In the genomic region with DNA sequence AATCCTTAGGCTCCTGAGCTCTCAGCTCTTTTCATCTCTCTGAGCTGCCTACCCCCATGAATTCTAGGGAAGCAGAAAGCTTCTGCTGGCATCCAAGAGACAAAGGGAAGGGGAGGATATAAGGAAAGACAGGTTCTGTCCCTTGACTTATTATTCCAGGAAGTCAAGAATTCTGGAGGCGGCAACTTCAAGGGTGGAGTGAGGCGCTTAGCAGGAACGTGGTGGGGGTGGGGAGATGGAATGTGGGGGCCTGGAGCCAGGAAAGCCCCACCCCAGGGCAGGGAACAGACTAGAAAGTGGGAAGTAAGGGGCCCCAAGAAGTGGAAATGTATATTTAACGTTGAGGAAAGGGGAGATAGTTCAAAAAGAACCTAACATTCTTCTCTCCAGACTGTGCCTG, we compare ENCODE assay signal across 2 cellular contexts.
TF ChIP-seq lines count a peak whose summit lies in the region.

No MANE protein-coding gene starts in this region.

TF ChIP-seq in SK-N-SH, 30 proteins besides CTCF, POLR2A, EP300 and RAD21 (continued from another document):
- TF ChIP-seq YY1 (IDR thresholded peaks at IDR 0.05; ENCODE audit: low read depth) (no peak), FOXM1 (IDR thresholded peaks at IDR 0.05; ENCODE audit: low read depth) (no peak), EZH2phosphoT487 (IDR thresholded peaks at IDR 0.05; ENCODE audit: borderline replicate concordance, low read depth) (no peak), FOXJ3 (CRISPR knock-in tag; IDR thresholded peaks at IDR 0.05) (no peak), POLR2AphosphoS5 (IDR thresholded peaks at IDR 0.05; ENCODE audit: low read depth, low read length) (no peak), MEF2A (IDR thresholded peaks at IDR 0.05; ENCODE audit: borderline replicate concordance, low read depth) (no peak), JUND (IDR thresholded peaks at IDR 0.05) (no peak), RCOR1 (IDR thresholded peaks at IDR 0.05; ENCODE audit: low read length) (no peak), GATA2 (CRISPR knock-in tag; IDR thresholded peaks at IDR 0.05) (no peak), FOSL2 (IDR thresholded peaks at IDR 0.05; ENCODE audit: borderline replicate concordance, low read depth) (no peak)
- TF ChIP-seq, protein P1, sequence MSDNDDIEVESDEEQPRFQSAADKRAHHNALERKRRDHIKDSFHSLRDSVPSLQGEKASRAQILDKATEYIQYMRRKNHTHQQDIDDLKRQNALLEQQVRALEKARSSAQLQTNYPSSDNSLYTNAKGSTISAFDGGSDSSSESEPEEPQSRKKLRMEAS (IDR thresholded peaks at IDR 0.05; ENCODE audit: low read depth): no peak
- TF ChIP-seq, protein P2, sequence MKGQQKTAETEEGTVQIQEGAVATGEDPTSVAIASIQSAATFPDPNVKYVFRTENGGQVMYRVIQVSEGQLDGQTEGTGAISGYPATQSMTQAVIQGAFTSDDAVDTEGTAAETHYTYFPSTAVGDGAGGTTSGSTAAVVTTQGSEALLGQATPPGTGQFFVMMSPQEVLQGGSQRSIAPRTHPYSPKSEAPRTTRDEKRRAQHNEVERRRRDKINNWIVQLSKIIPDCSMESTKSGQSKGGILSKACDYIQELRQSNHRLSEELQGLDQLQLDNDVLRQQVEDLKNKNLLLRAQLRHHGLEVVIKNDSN (IDR thresholded peaks at IDR 0.05; ENCODE audit: borderline replicate concordance, low read depth): no peak
- TF ChIP-seq, protein P3, sequence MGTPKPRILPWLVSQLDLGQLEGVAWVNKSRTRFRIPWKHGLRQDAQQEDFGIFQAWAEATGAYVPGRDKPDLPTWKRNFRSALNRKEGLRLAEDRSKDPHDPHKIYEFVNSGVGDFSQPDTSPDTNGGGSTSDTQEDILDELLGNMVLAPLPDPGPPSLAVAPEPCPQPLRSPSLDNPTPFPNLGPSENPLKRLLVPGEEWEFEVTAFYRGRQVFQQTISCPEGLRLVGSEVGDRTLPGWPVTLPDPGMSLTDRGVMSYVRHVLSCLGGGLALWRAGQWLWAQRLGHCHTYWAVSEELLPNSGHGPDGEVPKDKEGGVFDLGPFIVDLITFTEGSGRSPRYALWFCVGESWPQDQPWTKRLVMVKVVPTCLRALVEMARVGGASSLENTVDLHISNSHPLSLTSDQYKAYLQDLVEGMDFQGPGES (IDR thresholded peaks at IDR 0.05; ENCODE audit: low read depth, low read length): no peak

TF ChIP-seq in SK-N-SH treated with all-trans-retinoic acid at 6 μM for 48 hours, 23 proteins besides CTCF, POLR2A, EP300 and RAD21 (continued from another document):
- TF ChIP-seq, protein P4, sequence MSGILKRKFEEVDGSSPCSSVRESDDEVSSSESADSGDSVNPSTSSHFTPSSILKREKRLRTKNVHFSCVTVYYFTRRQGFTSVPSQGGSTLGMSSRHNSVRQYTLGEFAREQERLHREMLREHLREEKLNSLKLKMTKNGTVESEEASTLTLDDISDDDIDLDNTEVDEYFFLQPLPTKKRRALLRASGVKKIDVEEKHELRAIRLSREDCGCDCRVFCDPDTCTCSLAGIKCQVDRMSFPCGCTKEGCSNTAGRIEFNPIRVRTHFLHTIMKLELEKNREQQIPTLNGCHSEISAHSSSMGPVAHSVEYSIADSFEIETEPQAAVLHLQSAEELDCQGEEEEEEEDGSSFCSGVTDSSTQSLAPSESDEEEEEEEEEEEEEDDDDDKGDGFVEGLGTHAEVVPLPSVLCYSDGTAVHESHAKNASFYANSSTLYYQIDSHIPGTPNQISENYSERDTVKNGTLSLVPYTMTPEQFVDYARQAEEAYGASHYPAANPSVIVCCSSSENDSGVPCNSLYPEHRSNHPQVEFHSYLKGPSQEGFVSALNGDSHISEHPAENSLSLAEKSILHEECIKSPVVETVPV (CRISPR knock-in tag; IDR thresholded peaks at IDR 0.05): no peak
- TF ChIP-seq CSDC2 (CRISPR knock-in tag; IDR thresholded peaks at IDR 0.05) (no peak), ZNF8 (CRISPR knock-in tag; IDR thresholded peaks at IDR 0.05) (no peak), ARNTL (CRISPR knock-in tag; IDR thresholded peaks at IDR 0.05; ENCODE audit: borderline replicate concordance, low read depth) (no peak), ISL1 (CRISPR knock-in tag; IDR thresholded peaks at IDR 0.05) (no peak), PPARA (CRISPR knock-in tag; IDR thresholded peaks at IDR 0.05; ENCODE audit: borderline replicate concordance) (no peak)
- TF ChIP-seq, protein P5, sequence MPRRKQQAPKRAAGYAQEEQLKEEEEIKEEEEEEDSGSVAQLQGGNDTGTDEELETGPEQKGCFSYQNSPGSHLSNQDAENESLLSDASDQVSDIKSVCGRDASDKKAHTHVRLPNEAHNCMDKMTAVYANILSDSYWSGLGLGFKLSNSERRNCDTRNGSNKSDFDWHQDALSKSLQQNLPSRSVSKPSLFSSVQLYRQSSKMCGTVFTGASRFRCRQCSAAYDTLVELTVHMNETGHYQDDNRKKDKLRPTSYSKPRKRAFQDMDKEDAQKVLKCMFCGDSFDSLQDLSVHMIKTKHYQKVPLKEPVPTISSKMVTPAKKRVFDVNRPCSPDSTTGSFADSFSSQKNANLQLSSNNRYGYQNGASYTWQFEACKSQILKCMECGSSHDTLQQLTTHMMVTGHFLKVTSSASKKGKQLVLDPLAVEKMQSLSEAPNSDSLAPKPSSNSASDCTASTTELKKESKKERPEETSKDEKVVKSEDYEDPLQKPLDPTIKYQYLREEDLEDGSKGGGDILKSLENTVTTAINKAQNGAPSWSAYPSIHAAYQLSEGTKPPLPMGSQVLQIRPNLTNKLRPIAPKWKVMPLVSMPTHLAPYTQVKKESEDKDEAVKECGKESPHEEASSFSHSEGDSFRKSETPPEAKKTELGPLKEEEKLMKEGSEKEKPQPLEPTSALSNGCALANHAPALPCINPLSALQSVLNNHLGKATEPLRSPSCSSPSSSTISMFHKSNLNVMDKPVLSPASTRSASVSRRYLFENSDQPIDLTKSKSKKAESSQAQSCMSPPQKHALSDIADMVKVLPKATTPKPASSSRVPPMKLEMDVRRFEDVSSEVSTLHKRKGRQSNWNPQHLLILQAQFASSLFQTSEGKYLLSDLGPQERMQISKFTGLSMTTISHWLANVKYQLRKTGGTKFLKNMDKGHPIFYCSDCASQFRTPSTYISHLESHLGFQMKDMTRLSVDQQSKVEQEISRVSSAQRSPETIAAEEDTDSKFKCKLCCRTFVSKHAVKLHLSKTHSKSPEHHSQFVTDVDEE (CRISPR knock-in tag; IDR thresholded peaks at IDR 0.05): no peak
- TF ChIP-seq, protein P6, sequence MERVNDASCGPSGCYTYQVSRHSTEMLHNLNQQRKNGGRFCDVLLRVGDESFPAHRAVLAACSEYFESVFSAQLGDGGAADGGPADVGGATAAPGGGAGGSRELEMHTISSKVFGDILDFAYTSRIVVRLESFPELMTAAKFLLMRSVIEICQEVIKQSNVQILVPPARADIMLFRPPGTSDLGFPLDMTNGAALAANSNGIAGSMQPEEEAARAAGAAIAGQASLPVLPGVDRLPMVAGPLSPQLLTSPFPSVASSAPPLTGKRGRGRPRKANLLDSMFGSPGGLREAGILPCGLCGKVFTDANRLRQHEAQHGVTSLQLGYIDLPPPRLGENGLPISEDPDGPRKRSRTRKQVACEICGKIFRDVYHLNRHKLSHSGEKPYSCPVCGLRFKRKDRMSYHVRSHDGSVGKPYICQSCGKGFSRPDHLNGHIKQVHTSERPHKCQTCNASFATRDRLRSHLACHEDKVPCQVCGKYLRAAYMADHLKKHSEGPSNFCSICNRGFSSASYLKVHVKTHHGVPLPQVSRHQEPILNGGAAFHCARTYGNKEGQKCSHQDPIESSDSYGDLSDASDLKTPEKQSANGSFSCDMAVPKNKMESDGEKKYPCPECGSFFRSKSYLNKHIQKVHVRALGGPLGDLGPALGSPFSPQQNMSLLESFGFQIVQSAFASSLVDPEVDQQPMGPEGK (CRISPR knock-in tag; IDR thresholded peaks at IDR 0.05; ENCODE audit: borderline replicate concordance): no peak
